Comparison of ENCODE assay signal across 12 cellular contexts in the genomic region with DNA sequence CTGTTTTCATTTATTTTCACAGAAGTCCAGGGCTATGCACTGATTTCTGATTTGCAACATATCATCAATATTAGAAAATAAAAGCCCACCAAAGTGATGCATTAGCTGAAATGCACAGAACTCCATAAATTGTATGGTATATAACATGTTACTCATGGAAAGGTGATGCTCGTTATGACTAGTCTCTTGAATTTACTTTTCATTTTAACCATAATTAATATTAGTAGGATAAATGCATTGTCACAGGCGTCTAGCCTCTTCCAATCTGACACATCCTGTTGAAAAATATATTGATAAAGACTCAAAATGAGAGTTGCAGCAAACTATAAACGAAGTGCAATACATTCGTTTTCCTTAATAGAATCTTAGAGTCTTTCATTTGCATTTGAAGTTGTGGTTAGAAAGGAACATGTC.
A peak's percentile ranks its signal among the peaks of the same experiment; 100 is the strongest.
DNase-seq lines count a peak whose midpoint lies in the region; ATAC-seq and TF ChIP-seq lines count a peak whose summit lies in the region.
"Had no signal": no experiment of that assay in that cellular context is flagged by ENCODE, and none has a peak within 500 bp of the region (broad histone marks: within the 10 kb centered on the region; RNA-seq: fewer than 3 reads in every experiment).

No MANE protein-coding gene starts in this region.

- no peak overlapping the region for H3K27ac Mint-ChIP-seq in neural progenitor cell
- H3K27ac Mint-ChIP-seq: CD14-positive monocyte; CD8-positive, alpha-beta T cell; GM23338; H9 had no signal

- WGBS in SK-N-SH (ENCODE audit: low lambda C conversion rate) = 69% methylated on average over 4 of the region's 4 CpGs

- no peaks in the 10 kb centered on the region for H3K36me3 Mint-ChIP-seq in neural progenitor cell
- H3K36me3 Mint-ChIP-seq: CD14-positive monocyte; CD8-positive, alpha-beta T cell had no signal

- no peak for TF ChIP-seq CTCF in SK-N-SH (IDR thresholded peaks at IDR 0.05)
- no peak for TF ChIP-seq CTCF in neural progenitor cell (IDR thresholded peaks at IDR 0.05)

- CTCF ChIA-PET in SK-N-SH (lab: Yijun Ruan, JAX) = interaction anchor here (0.7 to 18.1 kb wide), 52 partner anchors 9 to 299 kb away, joined by 3 to 397 read pairs (median 5); partner anchors contain the start of genes CPED1 and ING3

- H3K27ac ChIP-seq in SK-N-SH (ENCODE audit: low read depth in 2 of 2, low read length in 1 of 2) = no peak overlapping the region
- H3K27ac ChIP-seq in neural progenitor cell = no peak overlapping the region
- H3K27ac ChIP-seq: 22Rv1 had no signal

- no peaks in the 10 kb centered on the region for H3K9me3 Mint-ChIP-seq in neural progenitor cell
- H3K9me3 Mint-ChIP-seq: CD14-positive monocyte; CD8-positive, alpha-beta T cell; GM23338; H9 had no signal

- H2AFZ ChIP-seq in SK-N-SH (ENCODE audit: low read depth) = no peak overlapping the region
- peak overlapping the region; percentile 2 for H2AFZ ChIP-seq in neural progenitor cell (replicated peaks)
- H2AFZ ChIP-seq: GM23338 had no signal

- no peaks in the 10 kb centered on the region for H3K9me3 ChIP-seq in SK-N-SH
- H3K9me3 ChIP-seq in adipocyte (ENCODE audit: control insufficient read depth, low read length) = no peaks in the 10 kb centered on the region
- no peaks in the 10 kb centered on the region for H3K9me3 ChIP-seq in neural progenitor cell (ENCODE audit: low read depth)

- H3K27me3 ChIP-seq in SK-N-SH (ENCODE audit: insufficient read depth) = no peaks in the 10 kb centered on the region
- H3K27me3 ChIP-seq in adipocyte (replicated peaks; ENCODE audit: control insufficient read depth, insufficient read depth, low read length) = no peaks in the 10 kb centered on the region
- no peaks in the 10 kb centered on the region for H3K27me3 ChIP-seq in neural progenitor cell

- ATAC-seq in SK-N-SH treated with all-trans-retinoic acid at 6 μM for 48 hours = no peak

- peaks cover 2% of the 10 kb centered on the region for H3K27me3 Mint-ChIP-seq in neural progenitor cell (ENCODE audit: insufficient read depth, low read depth)

- H3K4me3 ChIP-seq in SK-N-SH (ENCODE audit: low read depth in 2 of 2, low read length in 1 of 2) = no peak overlapping the region
- no peak overlapping the region for H3K4me3 ChIP-seq in adipocyte (ENCODE audit: low read length)
- no peak overlapping the region for H3K4me3 ChIP-seq in neural progenitor cell
- H3K4me3 ChIP-seq: GM23338 had no signal

- peaks cover 29% of the 10 kb centered on the region for H3F3A ChIP-seq in SK-N-SH (replicated peaks; ENCODE audit: insufficient read depth)
- H3F3A ChIP-seq in neural progenitor cell (ENCODE audit: low read depth) = no peaks in the 10 kb centered on the region

- no peaks in the 10 kb centered on the region for H3K79me2 ChIP-seq in SK-N-SH (ENCODE audit: insufficient read depth)
- H3K79me2 ChIP-seq in neural progenitor cell (ENCODE audit: low read depth) = no peaks in the 10 kb centered on the region

- no peak for TF ChIP-seq RAD21 in SK-N-SH (IDR thresholded peaks at IDR 0.05; ENCODE audit: low read length)

- H3K36me3 ChIP-seq in SK-N-SH (replicated peaks in 1 of 2; ENCODE audit: control insufficient read depth in 1 of 2, insufficient read depth in 2 of 2, low read length in 1 of 2) (no peaks in the 10 kb centered on the region), adipocyte (ENCODE audit: control insufficient read depth, insufficient read depth, low read length, severe bottlenecking) (no peaks in the 10 kb centered on the region), neural progenitor cell (no peaks in the 10 kb centered on the region)

- H3K9ac ChIP-seq in SK-N-SH (no peak overlapping the region), adipocyte (ENCODE audit: low read length) (peak overlapping the region; percentile 20), neural progenitor cell (no peak overlapping the region)

- no peak for TF ChIP-seq EP300 in SK-N-SH (IDR thresholded peaks at IDR 0.05; ENCODE audit: borderline replicate concordance in 1 of 2, low read depth in 1 of 2, low read length in 1 of 2)

- H3K4me1 ChIP-seq in SK-N-SH (ENCODE audit: control insufficient read depth in 1 of 2, insufficient read depth in 2 of 2, low read depth in 1 of 2, low read length in 1 of 2) (peaks cover 6 to 28% of the 10 kb centered on the region in 2 experiments), adipocyte (ENCODE audit: control insufficient read depth, insufficient read depth, low read length) (peaks cover 75% of the 10 kb centered on the region), neural progenitor cell (no peaks in the 10 kb centered on the region)

- peaks cover 4% of the 10 kb centered on the region for H3K4me1 Mint-ChIP-seq in neural progenitor cell
- H3K4me1 Mint-ChIP-seq: GM23338, H9 had no signal

- no peaks in the 10 kb centered on the region for H4K20me1 ChIP-seq in SK-N-SH (ENCODE audit: insufficient read depth)
- H4K20me1 ChIP-seq in neural progenitor cell (ENCODE audit: low read depth) = no peaks in the 10 kb centered on the region

- POLR2A ChIA-PET in SK-N-SH (lab: Yijun Ruan, JAX) = no interaction called here

- H3K4me2 ChIP-seq in SK-N-SH (no peak overlapping the region), neural progenitor cell (no peak overlapping the region)
- H3K4me2 ChIP-seq: GM23338 had no signal

- DNase-seq in SK-N-SH = no peak
- DNase-seq in adipocyte (ENCODE audit: low read depth) = no peak
- DNase-seq in neural progenitor cell (ENCODE audit: low spot score) = no peak
- DNase-seq in DMS114 treated with DMSO at 0.1 percent for 48 hours (lab: John Stamatoyannopoulos, UW; ENCODE audit: unreplicated experiment) = no peak
- DNase-seq in H4 (ENCODE audit: low spot score) = no peak
- no peak for DNase-seq in NAMALWA (ENCODE audit: low spot score)
- DNase-seq: CD8-positive, alpha-beta T cell; H9 had no signal

- no peaks in the 10 kb centered on the region for H3K9me2 ChIP-seq in SK-N-SH

- H3K4me3 Mint-ChIP-seq in neural progenitor cell = no peak overlapping the region
- H3K4me3 Mint-ChIP-seq: CD14-positive monocyte; CD8-positive, alpha-beta T cell; GM23338; H9 had no signal

TF ChIP-seq in SK-N-SH treated with all-trans-retinoic acid at 6 μM for 48 hours, 23 proteins besides CTCF, POLR2A, EP300 and RAD21:
- TF ChIP-seq BACH2 (CRISPR knock-in tag; IDR thresholded peaks at IDR 0.05; ENCODE audit: borderline replicate concordance) (0 out of 2 replicates have a peak, but pooled peaks have one; percentile 21), RARB (CRISPR knock-in tag; IDR thresholded peaks at IDR 0.05) (no peak)

TF ChIP-seq in SK-N-SH, 30 proteins besides CTCF, POLR2A, EP300 and RAD21:
- TF ChIP-seq, protein P1, sequence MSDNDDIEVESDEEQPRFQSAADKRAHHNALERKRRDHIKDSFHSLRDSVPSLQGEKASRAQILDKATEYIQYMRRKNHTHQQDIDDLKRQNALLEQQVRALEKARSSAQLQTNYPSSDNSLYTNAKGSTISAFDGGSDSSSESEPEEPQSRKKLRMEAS (IDR thresholded peaks at IDR 0.05; ENCODE audit: low read depth) = no peak
